ENCODE assay signal across 8 cellular contexts in the genomic region with DNA sequence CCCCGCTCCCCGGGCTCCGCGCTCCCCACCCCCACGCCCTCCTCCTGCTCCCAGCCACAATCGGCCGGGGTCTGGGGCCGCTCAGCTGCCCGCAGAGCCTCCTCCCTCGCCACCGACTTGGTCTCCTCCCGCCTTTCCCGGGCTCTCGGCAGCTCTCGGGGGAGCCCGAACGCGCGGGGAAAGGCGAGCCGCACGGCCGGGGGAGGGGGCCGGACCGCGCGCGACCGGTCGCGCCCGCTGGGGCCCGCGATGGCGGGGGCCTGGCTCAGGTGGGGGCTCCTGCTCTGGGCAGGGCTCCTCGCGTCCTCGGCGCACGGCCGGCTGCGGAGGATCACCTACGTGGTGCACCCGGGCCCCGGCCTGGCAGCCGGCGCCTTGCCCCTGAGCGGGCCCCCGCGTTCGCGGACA. TPM values are rescaled to one million over a fixed set of nuclear protein-coding genes. Genes with fewer than 3 reads are reported as not detected.
DNase-seq lines count a peak whose midpoint lies in the region; ATAC-seq, FAIRE-seq and TF ChIP-seq lines count a peak whose summit lies in the region.

No MANE protein-coding gene starts in this region.

- H3K27ac ChIP-seq in kidney (ENCODE audit: low read depth in 2 of 2, low read length in 2 of 2): no peak overlapping the region
- H3K27ac ChIP-seq in thyroid gland: peak overlapping the region in 1 of 3 donors; percentile 31

- intact Hi-C loops in kidney (cut with DNase I) (no loop called here), thyroid gland (cut with DNase I) (loop anchor here (5.0 kb wide), 1 partner anchor 170 kb away; no protein-coding TSS in a partner anchor)

- no peaks in the 10 kb centered on the region for H3K27me3 ChIP-seq in thyroid gland

- WGBS in thyroid gland, 2 donors: 0% methylated on average over 1 of the region's 52 CpGs; no CpG with 5 or more reads in 1 of the 2 donors

- H3K4me3 ChIP-seq in astrocyte of the spinal cord (ENCODE audit: low read depth, low read length) (peak overlapping the region; percentile 70), kidney (ENCODE audit: low read length in 2 of 2) (peak overlapping the region in 1 of 2 donors; percentile 72), thyroid gland (replicated peaks in 1 of 3) (peak overlapping the region; percentile 33 to 89 (median 48))

- H3K9me3 ChIP-seq in kidney (ENCODE audit: control insufficient read depth in 1 of 2, low read length in 2 of 2) (no peaks in the 10 kb centered on the region), thyroid gland (no peaks in the 10 kb centered on the region)

- H3K36me3 ChIP-seq in kidney (ENCODE audit: control insufficient read depth in 1 of 2, insufficient read depth in 2 of 2, low read length in 2 of 2): no peaks in the 10 kb centered on the region
- H3K36me3 ChIP-seq in thyroid gland: no peaks in the 10 kb centered on the region

- H3K4me1 ChIP-seq in kidney (ENCODE audit: control insufficient read depth in 1 of 2, insufficient read depth in 1 of 2, low read depth in 1 of 2, low read length in 2 of 2) (no peaks in the 10 kb centered on the region), thyroid gland (no peaks in the 10 kb centered on the region)

- TF ChIP-seq CTCF in astrocyte of the spinal cord (IDR thresholded peaks at IDR 0.05; ENCODE audit: low read depth, low read length): no peak
- no peak for TF ChIP-seq CTCF in kidney (IDR thresholded peaks at IDR 0.05; ENCODE audit: borderline replicate concordance, extremely low read depth, insufficient read depth)
- no peak for TF ChIP-seq CTCF in thyroid gland (IDR thresholded peaks at IDR 0.05)

- no peak overlapping the region for H3K9ac ChIP-seq in kidney (ENCODE audit: low read length in 2 of 2)

- FAIRE-seq in kidney (lab: Jason Lieb, UNC): no peak

- ATAC-seq in HG03342 (IDR thresholded peaks at IDR 0.05; ENCODE audit: unreplicated experiment): peak; percentile 21

- DNase-seq in stimulated activated CD4-positive, alpha-beta T cell treated with anti-CD3 and anti-CD28 coated beads, Interleukin-15, amount 100 ng/mL, for 24 hours: peak; percentile 31
- DNase-seq in stimulated activated CD4-positive, alpha-beta T cell treated with anti-CD3 and anti-CD28 coated beads, Interleukin-1b, Interleukin-23, amount 100 ng/mL, for 48 hours: no peak
- DNase-seq in astrocyte of the spinal cord (ENCODE audit: low read depth, low spot score) (no peak), kidney (peak; percentile 76), thyroid gland (peak in 1 of 2 donors; percentile 10), NCI-H1436 treated with DMSO at 0.1 percent for 48 hours (lab: John Stamatoyannopoulos, UW) (no peak), NCI-H1048 (lab: John Stamatoyannopoulos, UW) (no peak)

- in situ Hi-C loops in astrocyte of the spinal cord (cut with HindIII; ENCODE audit: low sequenced_read_pairs): no loop called here

- no peak for TF ChIP-seq POLR2A in thyroid gland (IDR thresholded peaks at IDR 0.05)

RNA-seq across cellular contexts. Expression of gene LTBP1, which starts 0.3 kb away (rescaled TPM):
- total RNA-seq in kidney (39.8 TPM), thyroid gland (10 to 100 TPM in 2 of 4 donors, 1 to 10 TPM in 2; 5.1 to 12.9 (median 10.7) TPM)
- polyA plus RNA-seq in kidney (ENCODE audit: insufficient read depth, low read depth, low replicate concordance): 9.3 TPM

Comparison
In these comparisons a context has a peak if more than half of its experiments do, and no peak if none do; other contexts are left out.
1. DNase-seq: peak in stimulated activated CD4-positive, alpha-beta T cell treated with anti-CD3 and anti-CD28 coated beads, Interleukin-15, amount 100 ng/mL, for 24 hours (single experiment) and kidney (single experiment); none in stimulated activated CD4-positive, alpha-beta T cell treated with anti-CD3 and anti-CD28 coated beads, Interleukin-1b, Interleukin-23, amount 100 ng/mL, for 48 hours (single experiment), astrocyte of the spinal cord (single experiment), NCI-H1436 treated with DMSO at 0.1 percent for 48 hours (single experiment) and NCI-H1048 (single experiment).